Comparison of ENCODE assay signal across 8 cellular contexts in genomic region chr7:34165927-34166550, GRCh38.
A peak's percentile ranks its signal among the peaks of the same experiment; 100 is the strongest.
DNase-seq lines count a peak whose midpoint lies in the region; ATAC-seq, FAIRE-seq and TF ChIP-seq lines count a peak whose summit lies in the region.

No MANE protein-coding gene starts in this region.

- no peak for DNase-seq in D721Med (ENCODE audit: insufficient read length, low spot score)
- DNase-seq in HL-60 (ENCODE audit: low read depth in 1 of 2, low spot score in 1 of 2): no peak
- DNase-seq in SW480 (ENCODE audit: low spot score): peak; percentile 46
- peak; percentile 50 for DNase-seq in iris pigment epithelial cell (ENCODE audit: low read depth)
- DNase-seq in NCI-H1436 (lab: John Stamatoyannopoulos, UW): no peak

- H3K27ac ChIP-seq in HL-60 (replicated peaks): no peak overlapping the region

- H3K4me3 ChIP-seq in HL-60 (replicated peaks; ENCODE audit: insufficient read depth, low read length): no peak overlapping the region

- FAIRE-seq in D721Med (lab: Jason Lieb, UNC): no peak

- TF ChIP-seq CTCF in D721Med (IDR thresholded peaks at IDR 0.05; ENCODE audit: insufficient read depth, missing control alignments) (peak; percentile 46), HL-60 (IDR thresholded peaks at IDR 0.05; ENCODE audit: insufficient read depth, low read length) (peak; percentile 30)

- ATAC-seq in GM21515 (IDR thresholded peaks at IDR 0.05; ENCODE audit: unreplicated experiment) (no peak), GM18502 (IDR thresholded peaks at IDR 0.05; ENCODE audit: poor library complexity, unreplicated experiment) (no peak), GM19035 (IDR thresholded peaks at IDR 0.05; ENCODE audit: unreplicated experiment) (no peak)

- H3K27me3 ChIP-seq in HL-60 (ENCODE audit: insufficient read depth, poor library complexity, severe bottlenecking): no peaks in the 10 kb centered on the region

Comparison
In these comparisons a context has a peak if more than half of its experiments do, and no peak if none do; other contexts are left out.
1. DNase-seq: peak in SW480 (single experiment) and iris pigment epithelial cell (single experiment); none in D721Med (single experiment), HL-60 (0 of 2) and NCI-H1436 (single experiment).